Comparison of ENCODE assay signal across 10 cellular contexts in genomic region chr1:39159224-39160036, GRCh38. TPM values are rescaled to one million over a fixed set of nuclear protein-coding genes. Genes with fewer than 3 reads are reported as not detected.
DNase-seq lines count a peak whose midpoint lies in the region; ATAC-seq lines count a peak whose summit lies in the region.
"Had no signal": no experiment of that assay in that cellular context is flagged by ENCODE, and none has a peak within 500 bp of the region (broad histone marks: within the 10 kb centered on the region; RNA-seq: fewer than 3 reads in every experiment).

No MANE protein-coding gene starts in this region.

- peak overlapping the region; percentile 74 for H3K27ac ChIP-seq in duodenal mucosa (ENCODE audit: low read depth, low read length)
- peak overlapping the region; percentile 68 for H3K27ac ChIP-seq in mesodermal cell (ENCODE audit: low read depth, low read length, severe bottlenecking)

- WGBS in mesodermal cell (ENCODE audit: insufficient coverage in 2 of 2), 2 experiments, result 33 to 58% methylated on average over 1 of the region's 1 CpG

- H3K27me3 ChIP-seq in duodenal mucosa (ENCODE audit: control insufficient read depth in 1 of 2, insufficient read depth in 2 of 2, low read length in 2 of 2), result no peaks in the 10 kb centered on the region
- H3K27me3 ChIP-seq: heart left ventricle had no signal

- ATAC-seq in HG02610 (IDR thresholded peaks at IDR 0.05; ENCODE audit: unreplicated experiment), result no peak
- ATAC-seq in HG02588 (IDR thresholded peaks at IDR 0.05; ENCODE audit: unreplicated experiment), result no peak
- ATAC-seq in HG02970 (IDR thresholded peaks at IDR 0.05; ENCODE audit: low FRiP score, unreplicated experiment), result no peak

- peak overlapping the region; percentile 45 to 65 for H3K9ac ChIP-seq in duodenal mucosa (ENCODE audit: low read depth in 1 of 2, low read length in 2 of 2)

- H3K9me3 ChIP-seq in duodenal mucosa (ENCODE audit: control insufficient read depth in 1 of 2, low read length in 2 of 2) (no peaks in the 10 kb centered on the region), mesodermal cell (ENCODE audit: control insufficient read depth, low read length) (no peaks in the 10 kb centered on the region)
- H3K9me3 ChIP-seq: heart left ventricle had no signal

- no peaks in the 10 kb centered on the region for H3K36me3 ChIP-seq in duodenal mucosa (ENCODE audit: control insufficient read depth in 1 of 2, insufficient read depth in 2 of 2, low read length in 2 of 2)
- peaks cover 9% of the 10 kb centered on the region for H3K36me3 ChIP-seq in mesodermal cell (ENCODE audit: control insufficient read depth, insufficient read depth, low read length)
- H3K36me3 ChIP-seq: heart left ventricle had no signal

- in situ Hi-C loops in ACHN (cut with HindIII; ENCODE audit: low pct_ligation_motif_present, low pct_unique_long_range_greater_than_20kb, low sequenced_read_pairs), result no loop called here

- peaks cover 21 to 23% of the 10 kb centered on the region in 2 donors for H3K4me1 ChIP-seq in duodenal mucosa (ENCODE audit: control insufficient read depth in 1 of 2, insufficient read depth in 2 of 2, low read length in 2 of 2)
- H3K4me1 ChIP-seq in mesodermal cell (ENCODE audit: control insufficient read depth, insufficient read depth, low read length, poor library complexity, severe bottlenecking), result peaks cover 59% of the 10 kb centered on the region

- H3K4me3 ChIP-seq in duodenal mucosa (ENCODE audit: low read depth in 1 of 2, low read length in 2 of 2) (peak overlapping the region; percentile 62 to 63), mesodermal cell (ENCODE audit: extremely low read depth, insufficient read depth, low read length, poor library complexity, severe bottlenecking) (no peak overlapping the region)
- H3K4me3 ChIP-seq: heart left ventricle had no signal

- peak; percentile 44 for DNase-seq in ACHN
- peak; percentile 67 for DNase-seq in M059J (ENCODE audit: low read depth)
- no peak for DNase-seq in D341Med (ENCODE audit: low spot score)
- DNase-seq: heart left ventricle, RPMI8226 had no signal

RNA-seq across cellular contexts. Expression of gene MACF1, which starts 45.1 kb away (rescaled TPM):
- 60.0 and 113 TPM in 2 replicates for total RNA-seq in M059J (2014; rRNA removed; shearing (Covaris generic))
- 154 TPM for polyA plus RNA-seq in mesodermal cell (2013, experiment 1 of 2)
- 117 TPM for polyA plus RNA-seq in mesodermal cell (2013, experiment 2 of 2)
